Comparison of ENCODE assay signal across 1 cellular context in the genomic region with DNA sequence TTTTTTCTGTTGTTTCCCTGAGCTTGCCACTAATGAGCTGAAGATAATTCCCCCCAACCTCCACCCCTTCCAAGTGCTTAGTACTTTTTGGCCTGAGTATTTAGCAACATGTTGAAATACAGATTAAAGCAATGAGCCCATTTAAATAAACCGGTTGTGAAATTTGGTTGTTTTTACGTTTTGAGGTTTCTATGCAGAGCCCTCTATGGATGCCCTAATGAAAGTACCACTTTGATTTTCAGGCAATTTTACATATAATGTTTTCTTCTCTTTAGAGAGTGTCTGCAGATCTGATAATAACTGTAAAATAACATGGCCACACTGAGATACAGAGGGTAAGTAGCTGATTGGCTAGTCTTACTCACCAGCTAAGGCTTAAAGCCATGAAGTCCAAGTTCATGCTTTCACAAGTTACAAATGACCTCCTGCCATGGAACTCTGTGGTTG.
A peak's percentile ranks its signal among the peaks of the same experiment; 100 is the strongest.
TF ChIP-seq lines count a peak whose summit lies in the region.

No MANE protein-coding gene starts in this region.

TF ChIP-seq in K562, 482 proteins besides CTCF, POLR2A, EP300 and RAD21 (continued from another document and continues in another):
- no peak for TF ChIP-seq ZFP91 (CRISPR knock-in tag; IDR thresholded peaks at IDR 0.05)
- TF ChIP-seq DIDO1 (tag; IDR thresholded peaks at IDR 0.05; ENCODE audit: low read depth) = no peak
- TF ChIP-seq ZNF766 (CRISPR knock-in tag; conservative IDR thresholded peaks at IDR 0.05) = peak; percentile 21; the same call in 1 of the 2 replicates
- TF ChIP-seq KLF13 (tag; IDR thresholded peaks at IDR 0.05; ENCODE audit: borderline replicate concordance, low read depth) = no peak
- no peak for TF ChIP-seq PTRF (tag; IDR thresholded peaks at IDR 0.05)
- no peak for TF ChIP-seq ZBTB2 (IDR thresholded peaks at IDR 0.05)
- TF ChIP-seq BCOR (IDR thresholded peaks at IDR 0.05) = no peak
- TF ChIP-seq, protein P1, sequence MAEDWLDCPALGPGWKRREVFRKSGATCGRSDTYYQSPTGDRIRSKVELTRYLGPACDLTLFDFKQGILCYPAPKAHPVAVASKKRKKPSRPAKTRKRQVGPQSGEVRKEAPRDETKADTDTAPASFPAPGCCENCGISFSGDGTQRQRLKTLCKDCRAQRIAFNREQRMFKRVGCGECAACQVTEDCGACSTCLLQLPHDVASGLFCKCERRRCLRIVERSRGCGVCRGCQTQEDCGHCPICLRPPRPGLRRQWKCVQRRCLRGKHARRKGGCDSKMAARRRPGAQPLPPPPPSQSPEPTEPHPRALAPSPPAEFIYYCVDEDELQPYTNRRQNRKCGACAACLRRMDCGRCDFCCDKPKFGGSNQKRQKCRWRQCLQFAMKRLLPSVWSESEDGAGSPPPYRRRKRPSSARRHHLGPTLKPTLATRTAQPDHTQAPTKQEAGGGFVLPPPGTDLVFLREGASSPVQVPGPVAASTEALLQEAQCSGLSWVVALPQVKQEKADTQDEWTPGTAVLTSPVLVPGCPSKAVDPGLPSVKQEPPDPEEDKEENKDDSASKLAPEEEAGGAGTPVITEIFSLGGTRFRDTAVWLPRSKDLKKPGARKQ (CRISPR knock-in tag; IDR thresholded peaks at IDR 0.05) = no peak
- TF ChIP-seq CUX1 (CRISPR knock-in tag; IDR thresholded peaks at IDR 0.05) = no peak
- no peak for TF ChIP-seq CREBBP (IDR thresholded peaks at IDR 0.05; ENCODE audit: low read depth, low read length)
- TF ChIP-seq FOS (IDR thresholded peaks at IDR 0.05; ENCODE audit: extremely low read depth, insufficient read length) = no peak
- TF ChIP-seq NUFIP1 (IDR thresholded peaks at IDR 0.05; ENCODE audit: partially characterized antibody) = no peak
- TF ChIP-seq, protein P2, sequence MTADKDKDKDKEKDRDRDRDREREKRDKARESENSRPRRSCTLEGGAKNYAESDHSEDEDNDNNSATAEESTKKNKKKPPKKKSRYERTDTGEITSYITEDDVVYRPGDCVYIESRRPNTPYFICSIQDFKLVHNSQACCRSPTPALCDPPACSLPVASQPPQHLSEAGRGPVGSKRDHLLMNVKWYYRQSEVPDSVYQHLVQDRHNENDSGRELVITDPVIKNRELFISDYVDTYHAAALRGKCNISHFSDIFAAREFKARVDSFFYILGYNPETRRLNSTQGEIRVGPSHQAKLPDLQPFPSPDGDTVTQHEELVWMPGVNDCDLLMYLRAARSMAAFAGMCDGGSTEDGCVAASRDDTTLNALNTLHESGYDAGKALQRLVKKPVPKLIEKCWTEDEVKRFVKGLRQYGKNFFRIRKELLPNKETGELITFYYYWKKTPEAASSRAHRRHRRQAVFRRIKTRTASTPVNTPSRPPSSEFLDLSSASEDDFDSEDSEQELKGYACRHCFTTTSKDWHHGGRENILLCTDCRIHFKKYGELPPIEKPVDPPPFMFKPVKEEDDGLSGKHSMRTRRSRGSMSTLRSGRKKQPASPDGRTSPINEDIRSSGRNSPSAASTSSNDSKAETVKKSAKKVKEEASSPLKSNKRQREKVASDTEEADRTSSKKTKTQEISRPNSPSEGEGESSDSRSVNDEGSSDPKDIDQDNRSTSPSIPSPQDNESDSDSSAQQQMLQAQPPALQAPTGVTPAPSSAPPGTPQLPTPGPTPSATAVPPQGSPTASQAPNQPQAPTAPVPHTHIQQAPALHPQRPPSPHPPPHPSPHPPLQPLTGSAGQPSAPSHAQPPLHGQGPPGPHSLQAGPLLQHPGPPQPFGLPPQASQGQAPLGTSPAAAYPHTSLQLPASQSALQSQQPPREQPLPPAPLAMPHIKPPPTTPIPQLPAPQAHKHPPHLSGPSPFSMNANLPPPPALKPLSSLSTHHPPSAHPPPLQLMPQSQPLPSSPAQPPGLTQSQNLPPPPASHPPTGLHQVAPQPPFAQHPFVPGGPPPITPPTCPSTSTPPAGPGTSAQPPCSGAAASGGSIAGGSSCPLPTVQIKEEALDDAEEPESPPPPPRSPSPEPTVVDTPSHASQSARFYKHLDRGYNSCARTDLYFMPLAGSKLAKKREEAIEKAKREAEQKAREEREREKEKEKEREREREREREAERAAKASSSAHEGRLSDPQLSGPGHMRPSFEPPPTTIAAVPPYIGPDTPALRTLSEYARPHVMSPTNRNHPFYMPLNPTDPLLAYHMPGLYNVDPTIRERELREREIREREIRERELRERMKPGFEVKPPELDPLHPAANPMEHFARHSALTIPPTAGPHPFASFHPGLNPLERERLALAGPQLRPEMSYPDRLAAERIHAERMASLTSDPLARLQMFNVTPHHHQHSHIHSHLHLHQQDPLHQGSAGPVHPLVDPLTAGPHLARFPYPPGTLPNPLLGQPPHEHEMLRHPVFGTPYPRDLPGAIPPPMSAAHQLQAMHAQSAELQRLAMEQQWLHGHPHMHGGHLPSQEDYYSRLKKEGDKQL (CRISPR knock-in tag; IDR thresholded peaks at IDR 0.05; ENCODE audit: borderline replicate concordance) = no peak
- TF ChIP-seq, protein P3, sequence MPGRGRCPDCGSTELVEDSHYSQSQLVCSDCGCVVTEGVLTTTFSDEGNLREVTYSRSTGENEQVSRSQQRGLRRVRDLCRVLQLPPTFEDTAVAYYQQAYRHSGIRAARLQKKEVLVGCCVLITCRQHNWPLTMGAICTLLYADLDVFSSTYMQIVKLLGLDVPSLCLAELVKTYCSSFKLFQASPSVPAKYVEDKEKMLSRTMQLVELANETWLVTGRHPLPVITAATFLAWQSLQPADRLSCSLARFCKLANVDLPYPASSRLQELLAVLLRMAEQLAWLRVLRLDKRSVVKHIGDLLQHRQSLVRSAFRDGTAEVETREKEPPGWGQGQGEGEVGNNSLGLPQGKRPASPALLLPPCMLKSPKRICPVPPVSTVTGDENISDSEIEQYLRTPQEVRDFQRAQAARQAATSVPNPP (IDR thresholded peaks at IDR 0.05; ENCODE audit: borderline replicate concordance, insufficient read depth, insufficient read length) = no peak
- no peak for TF ChIP-seq E2F1 (CRISPR knock-in tag; IDR thresholded peaks at IDR 0.05)
- no peak for TF ChIP-seq TOE1 (IDR thresholded peaks at IDR 0.05; ENCODE audit: borderline replicate concordance)
- no peak for TF ChIP-seq TOE1 (CRISPR knock-in tag; IDR thresholded peaks at IDR 0.05; ENCODE audit: borderline replicate concordance, low read depth)
- no peak for TF ChIP-seq PCBP1 (IDR thresholded peaks at IDR 0.05; ENCODE audit: low read depth, low read length, poor library complexity, severe bottlenecking)
- TF ChIP-seq SIX5 (IDR thresholded peaks at IDR 0.05; ENCODE audit: borderline replicate concordance in 1 of 2, insufficient read depth in 1 of 2, low read depth in 1 of 2, low read length in 2 of 2) = no peak
- TF ChIP-seq JUND (IDR thresholded peaks at IDR 0.05; ENCODE audit: borderline replicate concordance, low read depth, low read length) = no peak
- TF ChIP-seq JUND (tag; IDR thresholded peaks at IDR 0.05; ENCODE audit: borderline replicate concordance, low read depth, low read length) = peak; percentile 36; the same call in 1 of the 3 replicates
- TF ChIP-seq ZNF174 (CRISPR knock-in tag; IDR thresholded peaks at IDR 0.05) = no peak
- no peak for TF ChIP-seq CXXC5 (CRISPR knock-in tag; IDR thresholded peaks at IDR 0.05)
- TF ChIP-seq, protein P4, sequence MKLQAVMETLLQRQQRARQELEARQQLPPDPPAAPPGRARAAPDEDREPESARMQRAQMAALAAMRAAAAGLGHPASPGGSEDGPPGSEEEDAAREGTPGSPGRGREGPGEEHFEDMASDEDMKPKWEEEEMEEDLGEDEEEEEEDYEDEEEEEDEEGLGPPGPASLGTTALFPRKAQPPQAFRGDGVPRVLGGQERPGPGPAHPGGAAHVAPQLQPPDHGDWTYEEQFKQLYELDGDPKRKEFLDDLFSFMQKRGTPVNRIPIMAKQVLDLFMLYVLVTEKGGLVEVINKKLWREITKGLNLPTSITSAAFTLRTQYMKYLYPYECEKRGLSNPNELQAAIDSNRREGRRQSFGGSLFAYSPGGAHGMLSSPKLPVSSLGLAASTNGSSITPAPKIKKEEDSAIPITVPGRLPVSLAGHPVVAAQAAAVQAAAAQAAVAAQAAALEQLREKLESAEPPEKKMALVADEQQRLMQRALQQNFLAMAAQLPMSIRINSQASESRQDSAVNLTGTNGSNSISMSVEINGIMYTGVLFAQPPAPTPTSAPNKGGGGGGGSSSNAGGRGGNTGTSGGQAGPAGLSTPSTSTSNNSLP (IDR thresholded peaks at IDR 0.05; ENCODE audit: borderline replicate concordance, low read depth, low read length) = no peak
- no peak for TF ChIP-seq NRF1 (conservative IDR thresholded peaks at IDR 0.05 in 1 of 2, IDR thresholded peaks at IDR 0.05 in 1 of 2)
- TF ChIP-seq ZNF79 (CRISPR knock-in tag; IDR thresholded peaks at IDR 0.05; ENCODE audit: low read depth) = no peak
- no peak for TF ChIP-seq CBX2 (IDR thresholded peaks at IDR 0.05; ENCODE audit: insufficient read depth, low read length, poor library complexity, severe bottlenecking)
- TF ChIP-seq OTX1 (CRISPR knock-in tag; IDR thresholded peaks at IDR 0.05) = no peak
- no peak for TF ChIP-seq ZNF785 (CRISPR knock-in tag; IDR thresholded peaks at IDR 0.05)
- no peak for TF ChIP-seq NONO (IDR thresholded peaks at IDR 0.05; ENCODE audit: low read depth in 2 of 2, low read length in 1 of 2)
- TF ChIP-seq ZNF282 (CRISPR knock-in tag; IDR thresholded peaks at IDR 0.05) = no peak
- no peak for TF ChIP-seq STAT6 (CRISPR knock-in tag; IDR thresholded peaks at IDR 0.05)
